9 cellular contexts compared by ENCODE assay signal in the genomic region with DNA sequence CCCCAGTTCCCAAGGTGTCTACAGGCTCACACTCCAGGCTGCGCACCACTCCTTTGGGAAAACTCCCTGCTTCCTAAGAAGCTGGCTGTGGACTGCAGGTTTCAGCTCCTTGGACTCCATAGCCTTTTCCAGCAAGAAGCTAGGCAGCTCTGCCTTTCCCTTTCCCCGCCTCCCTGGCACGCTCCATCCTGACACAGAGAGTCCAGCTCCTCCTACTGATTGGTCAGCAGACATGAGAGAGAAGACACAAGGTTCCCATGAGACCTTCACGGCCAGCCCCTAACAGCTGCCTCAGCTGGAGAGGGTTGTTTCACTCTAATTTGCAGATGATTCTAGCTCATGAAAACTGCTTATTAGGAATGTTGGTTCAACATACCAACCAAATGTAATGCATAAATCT. TPM values are rescaled to one million over a fixed set of nuclear protein-coding genes. Genes with fewer than 3 reads are reported as not detected.
DNase-seq lines count a peak whose midpoint lies in the region; ATAC-seq and TF ChIP-seq lines count a peak whose summit lies in the region.
"Had no signal": no experiment of that assay in that cellular context is flagged by ENCODE, and none has a peak within 500 bp of the region (broad histone marks: within the 10 kb centered on the region; RNA-seq: fewer than 3 reads in every experiment).

No MANE protein-coding gene starts in this region.

- WGBS in body of pancreas, 2 donors, result 23 to 50% methylated on average over 4 of the region's 4 CpGs
- WGBS in transverse colon (ENCODE audit: low coverage in 1 of 2), 2 donors, result 14% methylated on average over 4 of the region's 4 CpGs; no CpG with 5 or more reads in 1 of the 2 donors

- H3K4me1 ChIP-seq in body of pancreas (peaks cover 10% of the 10 kb centered on the region), transverse colon (peaks cover 0 to 15% (median 0%) of the 10 kb centered on the region in 4 donors)

- H3K27me3 ChIP-seq in body of pancreas (no peaks in the 10 kb centered on the region), transverse colon (no peaks in the 10 kb centered on the region)

- DNase-seq in M059J (ENCODE audit: low read depth), result peak; percentile 86
- DNase-seq in body of pancreas, result peak; percentile 35 to 71 (median 54)
- peak; percentile 88 for DNase-seq in iris pigment epithelial cell (ENCODE audit: low read depth)
- peak; percentile 57 for DNase-seq in transverse colon
- DNase-seq in NOMO-1 treated with DMSO at 0.1 percent for 48 hours (lab: John Stamatoyannopoulos, UW; ENCODE audit: unreplicated experiment), result no peak
- no peak for DNase-seq in NCI-H2107 (lab: John Stamatoyannopoulos, UW)
- DNase-seq in KBM-7, result no peak

- TF ChIP-seq CTCF in body of pancreas (IDR thresholded peaks at IDR 0.05) (no peak), transverse colon (IDR thresholded peaks at IDR 0.05) (no peak)

- in situ Hi-C loops in transverse colon (cut with MboI; ENCODE audit: low pct_ligation_motif_present in 1 of 4, low pct_unique_long_range_greater_than_20kb in 1 of 4, low sequenced_read_pairs in 3 of 4), result no loop called here
- in situ Hi-C loops in KBM-7 (cut with MboI; ENCODE audit: low pct_unique_long_range_greater_than_20kb, low sequenced_read_pairs), result no loop called here

- no peak for TF ChIP-seq POLR2A in body of pancreas (IDR thresholded peaks at IDR 0.05)
- no peak for TF ChIP-seq POLR2A in transverse colon (IDR thresholded peaks at IDR 0.05)

- TF ChIP-seq EP300 in transverse colon (IDR thresholded peaks at IDR 0.05; ENCODE audit: low read depth), result no peak

- ATAC-seq in body of pancreas (peak; percentile 50), HG03354 (IDR thresholded peaks at IDR 0.05; ENCODE audit: poor library complexity, severe bottlenecking, unreplicated experiment) (no peak)
- ATAC-seq: activated CD4-positive, CD25-positive, alpha-beta regulatory T cell treated with anti-CD3 and anti-CD28 coated beads, Interleukin-2, amount 50 U/mL, for 24 hours had no signal

- H3K9me3 ChIP-seq in body of pancreas, result no peaks in the 10 kb centered on the region
- no peaks in the 10 kb centered on the region for H3K9me3 ChIP-seq in transverse colon

- H3K4me3 ChIP-seq in body of pancreas, result no peak overlapping the region
- H3K4me3 ChIP-seq in transverse colon, result no peak overlapping the region

- no peaks in the 10 kb centered on the region for H3K36me3 ChIP-seq in body of pancreas (replicated peaks in 1 of 2; ENCODE audit: insufficient read depth in 1 of 2, low read depth in 2 of 2)
- H3K36me3 ChIP-seq in transverse colon, result no peaks in the 10 kb centered on the region

- intact Hi-C loops in body of pancreas (cut with DNase I), result no loop called here
- intact Hi-C loops in transverse colon (cut with DNase I; ENCODE audit: low total_unique reads), result no loop called here

- H3K27ac ChIP-seq in body of pancreas, result no peak overlapping the region
- H3K27ac ChIP-seq in transverse colon, result no peak overlapping the region

RNA-seq across cellular contexts. Expression of a gene that starts 27.6 kb away (rescaled TPM):
- 5.5 and 22.6 TPM in 2 replicates for total RNA-seq in M059J (2014; rRNA removed; shearing (Covaris generic))
- total RNA-seq in body of pancreas, result 1 to 10 TPM in 1 of 2 donors, under 1 TPM in 1; 0.78 to 6.6 TPM
- under 1 TPM; 0.14 to 0.79 (median 0.39) TPM for total RNA-seq in transverse colon

Comparison
In these comparisons a context has a peak if more than half of its experiments do, and no peak if none do; other contexts are left out.
1. DNase-seq: peak in M059J (single experiment), body of pancreas (4 of 4), iris pigment epithelial cell (single experiment) and transverse colon (single experiment); none in NOMO-1 treated with DMSO at 0.1 percent for 48 hours (single experiment), NCI-H2107 (single experiment) and KBM-7 (single experiment).